ENCODE assay signal across 8 cellular contexts in the genomic region with DNA sequence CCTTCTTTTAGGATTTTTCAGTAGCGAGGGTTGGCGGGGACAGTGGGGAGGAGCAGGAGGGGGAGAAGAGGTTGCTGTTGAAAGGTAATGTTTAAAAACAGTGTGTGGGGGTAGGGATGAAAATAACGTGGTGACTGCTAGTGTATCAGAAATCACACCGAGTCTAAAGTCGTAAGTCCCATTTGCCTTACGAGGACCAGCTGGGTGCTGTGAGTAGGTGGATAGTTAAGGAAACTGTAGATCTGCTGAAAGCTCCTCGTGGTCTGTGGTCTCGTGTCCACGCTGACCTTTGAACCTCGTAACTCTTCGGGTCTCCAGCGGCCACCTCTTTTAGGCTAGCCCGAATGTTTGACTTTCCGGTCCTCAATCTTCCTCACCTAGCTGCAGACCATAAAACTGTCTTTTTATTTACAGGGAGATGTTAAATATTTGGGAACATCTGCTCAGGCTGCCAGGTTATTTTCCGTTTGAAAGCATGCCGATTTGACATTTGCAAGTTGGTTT. TPM values are rescaled to one million over a fixed set of nuclear protein-coding genes. Genes with fewer than 3 reads are reported as not detected.
DNase-seq lines count a peak whose midpoint lies in the region; ATAC-seq and TF ChIP-seq lines count a peak whose summit lies in the region.

No MANE protein-coding gene starts in this region.

- TF ChIP-seq CTCF in GM23338 (conservative IDR thresholded peaks at IDR 0.05; ENCODE audit: low read depth in 2 of 2) = no peak
- TF ChIP-seq CTCF in fibroblast of mammary gland (conservative IDR thresholded peaks at IDR 0.05; ENCODE audit: control insufficient read depth, insufficient read depth, low read depth, low read length) = no peak
- no peak for TF ChIP-seq CTCF in neutrophil (IDR thresholded peaks at IDR 0.05)

- no peak overlapping the region for H3K27ac Mint-ChIP-seq in CD4-positive, CD25-positive, alpha-beta regulatory T cell
- no peak overlapping the region for H3K27ac Mint-ChIP-seq in GM23338

- peak overlapping the region; percentile 72 for H2AFZ ChIP-seq in GM23338

- peaks cover 77% of the 10 kb centered on the region for H3K27me3 Mint-ChIP-seq in CD4-positive, CD25-positive, alpha-beta regulatory T cell
- peaks cover 18% of the 10 kb centered on the region for H3K27me3 Mint-ChIP-seq in GM23338 (ENCODE audit: insufficient read depth, low read depth, poor library complexity)

- no peak for DNase-seq in CD4-positive, CD25-positive, alpha-beta regulatory T cell
- peak; percentile 30 for DNase-seq in GM23338 (ENCODE audit: low spot score)
- peak; percentile 48 for DNase-seq in SK-N-DZ (ENCODE audit: low spot score)
- DNase-seq in fibroblast of mammary gland (ENCODE audit: low read depth) = no peak
- no peak for DNase-seq in NCI-H446 (lab: John Stamatoyannopoulos, UW)

- H3K4me3 Mint-ChIP-seq in CD4-positive, CD25-positive, alpha-beta regulatory T cell = peak overlapping the region; percentile 17 to 85 (median 58)
- H3K4me3 Mint-ChIP-seq in GM23338 = peak overlapping the region; percentile 89

- no peaks in the 10 kb centered on the region for H3K36me3 Mint-ChIP-seq in CD4-positive, CD25-positive, alpha-beta regulatory T cell
- no peaks in the 10 kb centered on the region for H3K36me3 Mint-ChIP-seq in GM23338 (ENCODE audit: low read depth)

- H4K20me1 ChIP-seq in GM23338 (replicated peaks; ENCODE audit: insufficient read depth) = no peaks in the 10 kb centered on the region

- H3K4me1 ChIP-seq in CD4-positive, CD25-positive, alpha-beta regulatory T cell (ENCODE audit: control insufficient read depth, insufficient read depth, low read length, poor library complexity, severe bottlenecking) = peaks cover 19% of the 10 kb centered on the region
- H3K4me1 ChIP-seq in GM23338 (ENCODE audit: insufficient read depth) (peaks cover 12% of the 10 kb centered on the region), neutrophil (ENCODE audit: control insufficient read depth in 1 of 2, insufficient read depth in 1 of 2, low read depth in 1 of 2, low read length in 1 of 2) (peaks cover 23 to 26% of the 10 kb centered on the region in 2 experiments)

- H3K79me2 ChIP-seq in GM23338 (replicated peaks; ENCODE audit: insufficient read depth) = no peaks in the 10 kb centered on the region; the same call in 1 of the 2 replicates

- peak overlapping the region; percentile 99 for H3K4me2 ChIP-seq in GM23338

- ATAC-seq in CD4-positive, CD25-positive, alpha-beta regulatory T cell (ENCODE audit: low read depth in 2 of 2) = no peak
- ATAC-seq in GM23338 = no peak
- ATAC-seq in GM21619 (IDR thresholded peaks at IDR 0.05; ENCODE audit: unreplicated experiment) = no peak
- ATAC-seq in HG02981 (IDR thresholded peaks at IDR 0.05; ENCODE audit: unreplicated experiment) = no peak

- H3K4me1 Mint-ChIP-seq in CD4-positive, CD25-positive, alpha-beta regulatory T cell = peaks cover 0 to 19% (median 12%) of the 10 kb centered on the region in 4 donors
- peaks cover 15% of the 10 kb centered on the region for H3K4me1 Mint-ChIP-seq in GM23338

- H3K36me3 ChIP-seq in CD4-positive, CD25-positive, alpha-beta regulatory T cell (ENCODE audit: control insufficient read depth, insufficient read depth, low read length) = no peaks in the 10 kb centered on the region
- no peaks in the 10 kb centered on the region for H3K36me3 ChIP-seq in GM23338 (ENCODE audit: insufficient read depth)
- no peaks in the 10 kb centered on the region for H3K36me3 ChIP-seq in neutrophil

- no peaks in the 10 kb centered on the region for H3K9me2 ChIP-seq in GM23338 (ENCODE audit: insufficient read depth)

- H3K27ac ChIP-seq in CD4-positive, CD25-positive, alpha-beta regulatory T cell (ENCODE audit: insufficient read depth, low read length, poor library complexity, severe bottlenecking) = no peak overlapping the region
- H3K27ac ChIP-seq in GM23338 (ENCODE audit: low read depth) = no peak overlapping the region
- H3K27ac ChIP-seq in neutrophil = no peak overlapping the region

- H3K4me3 ChIP-seq in CD4-positive, CD25-positive, alpha-beta regulatory T cell (ENCODE audit: low read depth, low read length) = no peak overlapping the region
- H3K4me3 ChIP-seq in GM23338 (peak overlapping the region; percentile 63), fibroblast of mammary gland (ENCODE audit: control insufficient read depth, low read depth, low read length) (peak overlapping the region; percentile 58), neutrophil (ENCODE audit: low read depth in 1 of 2, low read length in 1 of 2) (peak overlapping the region; percentile 79 to 94)

- H3K9me3 Mint-ChIP-seq in CD4-positive, CD25-positive, alpha-beta regulatory T cell = peaks cover 0 to 6% (median 0%) of the 10 kb centered on the region in 7 donors
- H3K9me3 Mint-ChIP-seq in GM23338 = no peaks in the 10 kb centered on the region; the same call in 2 of the 3 replicates

- no peaks in the 10 kb centered on the region for H3F3A ChIP-seq in GM23338 (replicated peaks; ENCODE audit: low read depth)

- H3K9me3 ChIP-seq in CD4-positive, CD25-positive, alpha-beta regulatory T cell (ENCODE audit: control insufficient read depth in 2 of 2, low read length in 2 of 2) = no peaks in the 10 kb centered on the region
- H3K9me3 ChIP-seq in neutrophil = no peaks in the 10 kb centered on the region

- H3K27me3 ChIP-seq in CD4-positive, CD25-positive, alpha-beta regulatory T cell (ENCODE audit: control insufficient read depth, insufficient read depth, low read length) = peaks cover 31% of the 10 kb centered on the region
- peaks cover 54% of the 10 kb centered on the region for H3K27me3 ChIP-seq in GM23338 (ENCODE audit: insufficient read depth)
- peaks cover 70% of the 10 kb centered on the region for H3K27me3 ChIP-seq in neutrophil

TF ChIP-seq in GM23338, 12 proteins besides CTCF, POLR2A, EP300 and RAD21 (continues in another document):
- TF ChIP-seq CREB1 (CRISPR knock-in tag; IDR thresholded peaks at IDR 0.05; ENCODE audit: low read depth) (no peak), ZNF331 (CRISPR knock-in tag; IDR thresholded peaks at IDR 0.05; ENCODE audit: low read depth) (no peak), EZH2 (IDR thresholded peaks at IDR 0.05; ENCODE audit: low read depth, unreplicated experiment) (no peak)
- TF ChIP-seq, protein P1, sequence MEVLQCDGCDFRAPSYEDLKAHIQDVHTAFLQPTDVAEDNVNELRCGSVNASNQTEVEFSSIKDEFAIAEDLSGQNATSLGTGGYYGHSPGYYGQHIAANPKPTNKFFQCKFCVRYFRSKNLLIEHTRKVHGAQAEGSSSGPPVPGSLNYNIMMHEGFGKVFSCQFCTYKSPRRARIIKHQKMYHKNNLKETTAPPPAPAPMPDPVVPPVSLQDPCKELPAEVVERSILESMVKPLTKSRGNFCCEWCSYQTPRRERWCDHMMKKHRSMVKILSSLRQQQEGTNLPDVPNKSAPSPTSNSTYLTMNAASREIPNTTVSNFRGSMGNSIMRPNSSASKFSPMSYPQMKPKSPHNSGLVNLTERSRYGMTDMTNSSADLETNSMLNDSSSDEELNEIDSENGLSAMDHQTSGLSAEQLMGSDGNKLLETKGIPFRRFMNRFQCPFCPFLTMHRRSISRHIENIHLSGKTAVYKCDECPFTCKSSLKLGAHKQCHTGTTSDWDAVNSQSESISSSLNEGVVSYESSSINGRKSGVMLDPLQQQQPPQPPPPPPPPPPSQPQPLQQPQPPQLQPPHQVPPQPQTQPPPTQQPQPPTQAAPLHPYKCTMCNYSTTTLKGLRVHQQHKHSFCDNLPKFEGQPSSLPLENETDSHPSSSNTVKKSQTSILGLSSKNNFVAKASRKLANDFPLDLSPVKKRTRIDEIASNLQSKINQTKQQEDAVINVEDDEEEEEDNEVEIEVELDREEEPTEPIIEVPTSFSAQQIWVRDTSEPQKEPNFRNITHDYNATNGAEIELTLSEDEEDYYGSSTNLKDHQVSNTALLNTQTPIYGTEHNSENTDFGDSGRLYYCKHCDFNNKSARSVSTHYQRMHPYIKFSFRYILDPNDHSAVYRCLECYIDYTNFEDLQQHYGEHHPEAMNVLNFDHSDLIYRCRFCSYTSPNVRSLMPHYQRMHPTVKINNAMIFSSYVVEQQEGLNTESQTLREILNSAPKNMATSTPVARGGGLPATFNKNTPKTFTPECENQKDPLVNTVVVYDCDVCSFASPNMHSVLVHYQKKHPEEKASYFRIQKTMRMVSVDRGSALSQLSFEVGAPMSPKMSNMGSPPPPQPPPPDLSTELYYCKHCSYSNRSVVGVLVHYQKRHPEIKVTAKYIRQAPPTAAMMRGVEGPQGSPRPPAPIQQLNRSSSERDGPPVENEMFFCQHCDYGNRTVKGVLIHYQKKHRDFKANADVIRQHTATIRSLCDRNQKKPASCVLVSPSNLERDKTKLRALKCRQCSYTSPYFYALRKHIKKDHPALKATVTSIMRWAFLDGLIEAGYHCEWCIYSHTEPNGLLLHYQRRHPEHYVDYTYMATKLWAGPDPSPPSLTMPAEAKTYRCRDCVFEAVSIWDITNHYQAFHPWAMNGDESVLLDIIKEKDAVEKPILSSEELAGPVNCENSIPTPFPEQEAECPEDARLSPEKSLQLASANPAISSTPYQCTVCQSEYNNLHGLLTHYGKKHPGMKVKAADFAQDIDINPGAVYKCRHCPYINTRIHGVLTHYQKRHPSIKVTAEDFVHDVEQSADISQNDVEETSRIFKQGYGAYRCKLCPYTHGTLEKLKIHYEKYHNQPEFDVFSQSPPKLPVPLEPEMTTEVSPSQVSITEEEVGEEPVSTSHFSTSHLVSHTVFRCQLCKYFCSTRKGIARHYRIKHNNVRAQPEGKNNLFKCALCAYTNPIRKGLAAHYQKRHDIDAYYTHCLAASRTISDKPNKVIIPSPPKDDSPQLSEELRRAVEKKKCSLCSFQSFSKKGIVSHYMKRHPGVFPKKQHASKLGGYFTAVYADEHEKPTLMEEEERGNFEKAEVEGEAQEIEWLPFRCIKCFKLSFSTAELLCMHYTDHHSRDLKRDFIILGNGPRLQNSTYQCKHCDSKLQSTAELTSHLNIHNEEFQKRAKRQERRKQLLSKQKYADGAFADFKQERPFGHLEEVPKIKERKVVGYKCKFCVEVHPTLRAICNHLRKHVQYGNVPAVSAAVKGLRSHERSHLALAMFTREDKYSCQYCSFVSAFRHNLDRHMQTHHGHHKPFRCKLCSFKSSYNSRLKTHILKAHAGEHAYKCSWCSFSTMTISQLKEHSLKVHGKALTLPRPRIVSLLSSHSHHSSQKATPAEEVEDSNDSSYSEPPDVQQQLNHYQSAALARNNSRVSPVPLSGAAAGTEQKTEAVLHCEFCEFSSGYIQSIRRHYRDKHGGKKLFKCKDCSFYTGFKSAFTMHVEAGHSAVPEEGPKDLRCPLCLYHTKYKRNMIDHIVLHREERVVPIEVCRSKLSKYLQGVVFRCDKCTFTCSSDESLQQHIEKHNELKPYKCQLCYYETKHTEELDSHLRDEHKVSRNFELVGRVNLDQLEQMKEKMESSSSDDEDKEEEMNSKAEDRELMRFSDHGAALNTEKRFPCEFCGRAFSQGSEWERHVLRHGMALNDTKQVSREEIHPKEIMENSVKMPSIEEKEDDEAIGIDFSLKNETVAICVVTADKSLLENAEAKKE (CRISPR knock-in tag; IDR thresholded peaks at IDR 0.05) = no peak

RNA-seq across cellular contexts. Expression of gene ST3GAL6, which starts 29.3 kb away (rescaled TPM):
- 0.89 TPM for total RNA-seq in CD4-positive, CD25-positive, alpha-beta regulatory T cell
- polyA plus RNA-seq in CD4-positive, CD25-positive, alpha-beta regulatory T cell = under 1 TPM in 1 of 4 donors, not detected in 3; 0.37 TPM
- total RNA-seq in GM23338 (2014; rRNA removed; shearing (Covaris generic)) = 3.7 and 4.7 TPM in 2 replicates
- polyA plus RNA-seq in GM23338 (2016; fragmentation: Nextera tagmentation; extraction: Ambion mirVana) = 6.4 and 8.1 TPM in 2 replicates
- polyA plus RNA-seq in SK-N-DZ (2014; cell fraction: cytosol; rRNA removed) = 39.2 and 43.0 TPM in 2 replicates
- 52.6 and 56.4 TPM in 2 replicates for polyA plus RNA-seq in SK-N-DZ (2014; cell fraction: nucleus; rRNA removed)

Comparison
In these comparisons a context has a peak if more than half of its experiments do, and no peak if none do; other contexts are left out.
1. DNase-seq: peak in GM23338 (single experiment) and SK-N-DZ (single experiment); none in CD4-positive, CD25-positive, alpha-beta regulatory T cell (0 of 3), fibroblast of mammary gland (single experiment) and NCI-H446 (0 of 2).